ENCODE assay signal across 2 cellular contexts in the genomic region with DNA sequence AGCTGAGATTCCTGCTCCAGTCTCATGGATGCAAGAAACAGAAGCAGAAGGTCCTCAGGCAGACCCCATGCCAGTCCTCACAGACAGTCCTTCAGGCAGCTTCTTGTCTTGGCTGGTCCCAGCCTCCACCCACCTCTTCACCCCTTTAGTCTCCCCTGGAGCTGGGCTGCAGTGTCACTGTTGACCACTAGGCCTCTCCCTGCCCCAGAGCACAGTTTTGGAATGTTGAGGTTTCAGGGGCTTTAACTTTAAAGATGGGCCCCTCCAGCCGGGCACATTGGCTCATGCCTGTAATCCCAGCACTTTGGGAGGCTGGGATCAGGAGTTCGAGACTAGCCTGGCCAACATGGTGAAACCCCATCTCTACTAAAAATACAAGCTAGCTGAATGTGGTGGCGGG.
TF ChIP-seq lines count a peak whose summit lies in the region.

No MANE protein-coding gene starts in this region.

TF ChIP-seq in HEK293T, 16 proteins besides CTCF, POLR2A, EP300 and RAD21:
- no peak for TF ChIP-seq SP1 (IDR thresholded peaks at IDR 0.05)
- no peak for TF ChIP-seq ARNT (IDR thresholded peaks at IDR 0.05)

TF ChIP-seq in GM12878, 131 proteins besides CTCF, POLR2A, EP300 and RAD21:
- TF ChIP-seq BRCA1 (IDR thresholded peaks at IDR 0.05; ENCODE audit: low read depth, low read length) (no peak), TCF7 (IDR thresholded peaks at IDR 0.05; ENCODE audit: borderline replicate concordance) (no peak), CHD4 (IDR thresholded peaks at IDR 0.05) (no peak), DPF2 (IDR thresholded peaks at IDR 0.05) (no peak), ZNF24 (IDR thresholded peaks at IDR 0.05) (no peak), MTA3 (IDR thresholded peaks at IDR 0.05; ENCODE audit: borderline replicate concordance, low read length) (no peak), IKZF1 (conservative IDR thresholded peaks at IDR 0.05) (no peak), IKZF2 (IDR thresholded peaks at IDR 0.05) (no peak)
- TF ChIP-seq, protein P1, sequence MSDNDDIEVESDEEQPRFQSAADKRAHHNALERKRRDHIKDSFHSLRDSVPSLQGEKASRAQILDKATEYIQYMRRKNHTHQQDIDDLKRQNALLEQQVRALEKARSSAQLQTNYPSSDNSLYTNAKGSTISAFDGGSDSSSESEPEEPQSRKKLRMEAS (IDR thresholded peaks at IDR 0.05; ENCODE audit: low read depth, low read length), result no peak
- TF ChIP-seq, protein P2, sequence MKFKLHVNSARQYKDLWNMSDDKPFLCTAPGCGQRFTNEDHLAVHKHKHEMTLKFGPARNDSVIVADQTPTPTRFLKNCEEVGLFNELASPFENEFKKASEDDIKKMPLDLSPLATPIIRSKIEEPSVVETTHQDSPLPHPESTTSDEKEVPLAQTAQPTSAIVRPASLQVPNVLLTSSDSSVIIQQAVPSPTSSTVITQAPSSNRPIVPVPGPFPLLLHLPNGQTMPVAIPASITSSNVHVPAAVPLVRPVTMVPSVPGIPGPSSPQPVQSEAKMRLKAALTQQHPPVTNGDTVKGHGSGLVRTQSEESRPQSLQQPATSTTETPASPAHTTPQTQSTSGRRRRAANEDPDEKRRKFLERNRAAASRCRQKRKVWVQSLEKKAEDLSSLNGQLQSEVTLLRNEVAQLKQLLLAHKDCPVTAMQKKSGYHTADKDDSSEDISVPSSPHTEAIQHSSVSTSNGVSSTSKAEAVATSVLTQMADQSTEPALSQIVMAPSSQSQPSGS (IDR thresholded peaks at IDR 0.05; ENCODE audit: low read length), result no peak
- TF ChIP-seq, protein P3, sequence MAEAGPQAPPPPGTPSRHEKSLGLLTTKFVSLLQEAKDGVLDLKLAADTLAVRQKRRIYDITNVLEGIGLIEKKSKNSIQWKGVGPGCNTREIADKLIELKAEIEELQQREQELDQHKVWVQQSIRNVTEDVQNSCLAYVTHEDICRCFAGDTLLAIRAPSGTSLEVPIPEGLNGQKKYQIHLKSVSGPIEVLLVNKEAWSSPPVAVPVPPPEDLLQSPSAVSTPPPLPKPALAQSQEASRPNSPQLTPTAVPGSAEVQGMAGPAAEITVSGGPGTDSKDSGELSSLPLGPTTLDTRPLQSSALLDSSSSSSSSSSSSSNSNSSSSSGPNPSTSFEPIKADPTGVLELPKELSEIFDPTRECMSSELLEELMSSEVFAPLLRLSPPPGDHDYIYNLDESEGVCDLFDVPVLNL (IDR thresholded peaks at IDR 0.05; ENCODE audit: low read depth, low read length), result no peak
- TF ChIP-seq, protein P4, sequence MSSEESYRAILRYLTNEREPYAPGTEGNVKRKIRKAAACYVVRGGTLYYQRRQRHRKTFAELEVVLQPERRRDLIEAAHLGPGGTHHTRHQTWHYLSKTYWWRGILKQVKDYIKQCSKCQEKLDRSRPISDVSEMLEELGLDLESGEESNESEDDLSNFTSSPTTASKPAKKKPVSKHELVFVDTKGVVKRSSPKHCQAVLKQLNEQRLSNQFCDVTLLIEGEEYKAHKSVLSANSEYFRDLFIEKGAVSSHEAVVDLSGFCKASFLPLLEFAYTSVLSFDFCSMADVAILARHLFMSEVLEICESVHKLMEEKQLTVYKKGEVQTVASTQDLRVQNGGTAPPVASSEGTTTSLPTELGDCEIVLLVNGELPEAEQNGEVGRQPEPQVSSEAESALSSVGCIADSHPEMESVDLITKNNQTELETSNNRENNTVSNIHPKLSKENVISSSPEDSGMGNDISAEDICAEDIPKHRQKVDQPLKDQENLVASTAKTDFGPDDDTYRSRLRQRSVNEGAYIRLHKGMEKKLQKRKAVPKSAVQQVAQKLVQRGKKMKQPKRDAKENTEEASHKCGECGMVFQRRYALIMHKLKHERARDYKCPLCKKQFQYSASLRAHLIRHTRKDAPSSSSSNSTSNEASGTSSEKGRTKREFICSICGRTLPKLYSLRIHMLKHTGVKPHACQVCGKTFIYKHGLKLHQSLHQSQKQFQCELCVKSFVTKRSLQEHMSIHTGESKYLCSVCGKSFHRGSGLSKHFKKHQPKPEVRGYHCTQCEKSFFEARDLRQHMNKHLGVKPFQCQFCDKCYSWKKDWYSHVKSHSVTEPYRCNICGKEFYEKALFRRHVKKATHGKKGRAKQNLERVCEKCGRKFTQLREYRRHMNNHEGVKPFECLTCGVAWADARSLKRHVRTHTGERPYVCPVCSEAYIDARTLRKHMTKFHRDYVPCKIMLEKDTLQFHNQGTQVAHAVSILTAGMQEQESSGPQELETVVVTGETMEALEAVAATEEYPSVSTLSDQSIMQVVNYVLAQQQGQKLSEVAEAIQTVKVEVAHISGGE (CRISPR knock-in tag; IDR thresholded peaks at IDR 0.05), result no peak
